14 cellular contexts compared by ENCODE assay signal in genomic region chr2:87996570-87996969, GRCh38. TPM values are rescaled to one million over a fixed set of nuclear protein-coding genes. Genes with fewer than 3 reads are reported as not detected.
"Had no signal": no experiment of that assay in that cellular context is flagged by ENCODE, and none has a peak within 500 bp of the region (broad histone marks: within the 10 kb centered on the region; RNA-seq: fewer than 3 reads in every experiment).

No MANE protein-coding gene starts in this region.

- H3K9me3 Mint-ChIP-seq: activated naive CD8-positive, alpha-beta T cell treated with anti-CD3 and anti-CD28 coated beads, Interleukin-2, amount 10 ng/mL, durations not matched to agents 7 days and 5 days; stimulated activated naive CD8-positive, alpha-beta T cell treated with anti-CD3 and anti-CD28 coated beads, Interleukin-15, amount 100 ng/mL, for 72 hours had no signal

- H3K27me3 Mint-ChIP-seq: naive B cell; stimulated activated naive CD8-positive, alpha-beta T cell treated with anti-CD3 and anti-CD28 coated beads, Interleukin-15, amount 100 ng/mL, for 72 hours had no signal

- H3K27me3 ChIP-seq: upper lobe of left lung had no signal

- ATAC-seq: left colon; stimulated activated naive CD8-positive, alpha-beta T cell treated with anti-CD3 and anti-CD28 coated beads, Interleukin-15, amount 100 ng/mL, for 72 hours had no signal

- H3K4me3 Mint-ChIP-seq: activated naive CD8-positive, alpha-beta T cell treated with anti-CD3 and anti-CD28 coated beads, Interleukin-2, amount 10 ng/mL, durations not matched to agents 7 days and 5 days; stimulated activated naive CD8-positive, alpha-beta T cell treated with anti-CD3 and anti-CD28 coated beads, Interleukin-15, amount 100 ng/mL, for 72 hours had no signal

- H3K27ac Mint-ChIP-seq: activated naive CD8-positive, alpha-beta T cell treated with anti-CD3 and anti-CD28 coated beads, Interleukin-2, amount 10 ng/mL, durations not matched to agents 7 days and 5 days; stimulated activated naive CD8-positive, alpha-beta T cell treated with anti-CD3 and anti-CD28 coated beads, Interleukin-15, amount 100 ng/mL, for 72 hours had no signal

- DNase-seq: activated naive CD4-positive, alpha-beta T cell; activated naive CD8-positive, alpha-beta T cell treated with anti-CD3 and anti-CD28 coated beads, Interleukin-2, amount 10 ng/mL, durations not matched to agents 7 days and 5 days; anterior cingulate cortex; left colon; naive B cell; stimulated activated CD4-positive, alpha-beta T cell treated with anti-CD3 and anti-CD28 coated beads, Interleukin-1b, Interleukin-23, amount 100 ng/mL, for 48 hours; stimulated activated naive CD8-positive, alpha-beta T cell treated with anti-CD3 and anti-CD28 coated beads, Interleukin-15, amount 100 ng/mL, for 72 hours; upper lobe of left lung had no signal

- H3K27ac ChIP-seq: epithelial cell of prostate had no signal

- H3K36me3 Mint-ChIP-seq: activated naive CD8-positive, alpha-beta T cell treated with anti-CD3 and anti-CD28 coated beads, Interleukin-2, amount 10 ng/mL, durations not matched to agents 7 days and 5 days had no signal

- H3K4me3 ChIP-seq: upper lobe of left lung had no signal

- H3K36me3 ChIP-seq: upper lobe of left lung had no signal

- H3K4me1 ChIP-seq: upper lobe of left lung had no signal

- H3K9me3 ChIP-seq: upper lobe of left lung had no signal

RNA-seq across cellular contexts. Expression of gene RNU2-63P, which starts 19.8 kb away (rescaled TPM):
- total RNA-seq: cerebellum, frontal cortex, mononuclear cell, renal cortical epithelial cell, temporal lobe, upper lobe of left lung had no signal
